23 cellular contexts compared by ENCODE assay signal in the genomic region with DNA sequence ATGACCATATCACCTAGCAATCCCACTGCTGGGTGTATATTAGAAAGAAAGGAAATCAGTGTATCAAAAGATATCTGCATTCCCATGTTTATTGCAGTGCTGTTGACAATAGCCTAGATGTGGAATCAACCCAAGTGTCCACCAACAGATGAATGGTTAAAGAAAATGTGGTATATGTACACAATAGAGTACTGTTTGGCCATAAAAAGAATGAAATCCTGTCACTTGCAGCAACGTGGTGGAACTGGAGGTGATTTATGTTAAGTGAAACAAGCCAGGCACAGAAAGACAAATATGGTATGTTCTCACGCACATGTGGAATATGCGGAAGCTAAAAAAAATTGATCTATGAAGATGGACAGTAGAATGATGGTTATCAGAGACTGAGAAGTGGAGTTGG.
"Had no signal": no experiment of that assay in that cellular context is flagged by ENCODE, and none has a peak within 500 bp of the region (broad histone marks: within the 10 kb centered on the region; RNA-seq: fewer than 3 reads in every experiment).

No MANE protein-coding gene starts in this region.

- H3K9ac ChIP-seq: SK-N-SH had no signal

- H3K9me3 ChIP-seq: adrenal gland, MG63, SK-N-SH had no signal

- H3K4me1 Mint-ChIP-seq: activated naive CD8-positive, alpha-beta T cell treated with anti-CD3 and anti-CD28 coated beads, Interleukin-2, amount 10 ng/mL, durations not matched to agents 7 days and 5 days had no signal

- ATAC-seq: activated CD4-positive, CD25-positive, alpha-beta regulatory T cell treated with anti-CD3 and anti-CD28 coated beads, Interleukin-2, amount 50 U/mL, for 24 hours; activated CD8-positive, alpha-beta T cell treated with anti-CD3 and anti-CD28 coated beads for 36 hours; activated T-cell treated with anti-CD3 and anti-CD28 coated beads, Interleukin-2, amount 50 U/mL, for 72 hours; PC-3 had no signal

- H3K27ac ChIP-seq: adrenal gland had no signal

- H3K9me3 Mint-ChIP-seq: activated CD8-positive, alpha-beta T cell treated with anti-CD3 and anti-CD28 coated beads for 36 hours; activated naive CD8-positive, alpha-beta T cell treated with anti-CD3 and anti-CD28 coated beads, Interleukin-2, amount 10 ng/mL, durations not matched to agents 7 days and 5 days; activated T-cell treated with anti-CD3 and anti-CD28 coated beads, Interleukin-2, amount 50 U/mL, for 72 hours; activated T-helper 2 cell treated with anti-CD3 and anti-CD28 coated beads, Interferon-gamma antibody, Interleukin-2, Interleukin-4, amounts not matched to agents 10 μg/mL and 5 μg/mL and 100 μg/mL, durations not matched to agents 14 hours and 24 hours and 36 hours had no signal

- H3K4me3 Mint-ChIP-seq: activated CD8-positive, alpha-beta T cell treated with anti-CD3 and anti-CD28 coated beads for 36 hours; activated naive CD8-positive, alpha-beta T cell treated with anti-CD3 and anti-CD28 coated beads, Interleukin-2, amount 10 ng/mL, durations not matched to agents 7 days and 5 days; activated T-cell treated with anti-CD3 and anti-CD28 coated beads, Interleukin-2, amount 50 U/mL, for 72 hours had no signal

- DNase-seq: activated CD4-positive, alpha-beta T cell treated with anti-CD3 and anti-CD28 coated beads for 4 hours; activated CD8-positive, alpha-beta memory T cell treated with anti-CD3 and anti-CD28 coated beads, Interleukin-2, amount 50 U/mL, for 4 hours; activated CD8-positive, alpha-beta T cell treated with anti-CD3 and anti-CD28 coated beads for 36 hours; activated naive CD4-positive, alpha-beta T cell treated with anti-CD3 and anti-CD28 coated beads, Interleukin-2, amount 50 U/mL, for 16 hours; activated naive CD8-positive, alpha-beta T cell treated with anti-CD3 and anti-CD28 coated beads, Interleukin-2, amount 10 ng/mL, durations not matched to agents 7 days and 5 days; activated T-cell treated with anti-CD3 and anti-CD28 coated beads, Interleukin-2, amount 50 U/mL, for 72 hours; adrenal gland; anterior cingulate cortex; central memory CD4-positive, alpha-beta T cell; KG1; MG63; MV-4-11; NCI-H1092 treated with DMSO at 0.1 percent for 48 hours; NCI-H1436; NCI-H1694 treated with DMSO at 0.1 percent for 48 hours; NCI-H2081; NCI-H510A treated with DMSO at 0.1 percent for 48 hours; PC-3; SIG-M5; SK-N-SH; SW 1271 had no signal

- H3K36me3 Mint-ChIP-seq: activated naive CD8-positive, alpha-beta T cell treated with anti-CD3 and anti-CD28 coated beads, Interleukin-2, amount 10 ng/mL, durations not matched to agents 7 days and 5 days had no signal

- H3K36me3 ChIP-seq: adrenal gland, MG63 had no signal

- H3K4me1 ChIP-seq: adrenal gland had no signal

- H3K27me3 ChIP-seq: MG63 had no signal

- H3K4me3 ChIP-seq: adrenal gland, MG63 had no signal

- H3K4me2 ChIP-seq: SK-N-SH had no signal

- H3K27ac Mint-ChIP-seq: activated CD8-positive, alpha-beta T cell treated with anti-CD3 and anti-CD28 coated beads for 36 hours; activated naive CD8-positive, alpha-beta T cell treated with anti-CD3 and anti-CD28 coated beads, Interleukin-2, amount 10 ng/mL, durations not matched to agents 7 days and 5 days; activated T-cell treated with anti-CD3 and anti-CD28 coated beads, Interleukin-2, amount 50 U/mL, for 72 hours; activated T-helper 2 cell treated with anti-CD3 and anti-CD28 coated beads, Interferon-gamma antibody, Interleukin-2, Interleukin-4, amounts not matched to agents 10 μg/mL and 5 μg/mL and 100 μg/mL, durations not matched to agents 14 hours and 24 hours and 36 hours had no signal
